1 cellular context compared by ENCODE assay signal in genomic region chr17:28575126-28575795, GRCh38.
TF ChIP-seq lines count a peak whose summit lies in the region.

No MANE protein-coding gene starts in this region.

TF ChIP-seq in GM12878, 131 proteins besides CTCF, POLR2A, EP300 and RAD21:
- TF ChIP-seq NKRF (conservative IDR thresholded peaks at IDR 0.05) = no peak
- TF ChIP-seq SIX5 (IDR thresholded peaks at IDR 0.05; ENCODE audit: low read depth, low read length, severe bottlenecking) = no peak
- TF ChIP-seq SMARCA5 (IDR thresholded peaks at IDR 0.05) = no peak
- no peak for TF ChIP-seq CBX5 (IDR thresholded peaks at IDR 0.05; ENCODE audit: low read depth)
- no peak for TF ChIP-seq ATF3 (IDR thresholded peaks at IDR 0.05; ENCODE audit: borderline replicate concordance, extremely low read depth, low read depth, low read length)
- TF ChIP-seq POU2F2 (IDR thresholded peaks at IDR 0.05; ENCODE audit: borderline replicate concordance, low read depth, low read length) = no peak
- no peak for TF ChIP-seq EGR1 (IDR thresholded peaks at IDR 0.05; ENCODE audit: borderline replicate concordance in 1 of 2, low read depth in 2 of 2, low read length in 2 of 2)
- TF ChIP-seq ASH2L (IDR thresholded peaks at IDR 0.05; ENCODE audit: borderline replicate concordance, low read depth) = no peak
- TF ChIP-seq GABPA (IDR thresholded peaks at IDR 0.05; ENCODE audit: low read depth) = no peak
- no peak for TF ChIP-seq EED (IDR thresholded peaks at IDR 0.05; ENCODE audit: low read depth)
- TF ChIP-seq ZNF207 (IDR thresholded peaks at IDR 0.05; ENCODE audit: borderline replicate concordance) = no peak
- TF ChIP-seq SIN3A (IDR thresholded peaks at IDR 0.05; ENCODE audit: low read depth, low read length) = no peak
- no peak for TF ChIP-seq BHLHE40 (IDR thresholded peaks at IDR 0.05; ENCODE audit: borderline replicate concordance in 1 of 2, low read depth in 2 of 2, low read length in 1 of 2)
- no peak for TF ChIP-seq RUNX3 (IDR thresholded peaks at IDR 0.05; ENCODE audit: low read length)
